Comparison of ENCODE assay signal across 19 cellular contexts in the genomic region with DNA sequence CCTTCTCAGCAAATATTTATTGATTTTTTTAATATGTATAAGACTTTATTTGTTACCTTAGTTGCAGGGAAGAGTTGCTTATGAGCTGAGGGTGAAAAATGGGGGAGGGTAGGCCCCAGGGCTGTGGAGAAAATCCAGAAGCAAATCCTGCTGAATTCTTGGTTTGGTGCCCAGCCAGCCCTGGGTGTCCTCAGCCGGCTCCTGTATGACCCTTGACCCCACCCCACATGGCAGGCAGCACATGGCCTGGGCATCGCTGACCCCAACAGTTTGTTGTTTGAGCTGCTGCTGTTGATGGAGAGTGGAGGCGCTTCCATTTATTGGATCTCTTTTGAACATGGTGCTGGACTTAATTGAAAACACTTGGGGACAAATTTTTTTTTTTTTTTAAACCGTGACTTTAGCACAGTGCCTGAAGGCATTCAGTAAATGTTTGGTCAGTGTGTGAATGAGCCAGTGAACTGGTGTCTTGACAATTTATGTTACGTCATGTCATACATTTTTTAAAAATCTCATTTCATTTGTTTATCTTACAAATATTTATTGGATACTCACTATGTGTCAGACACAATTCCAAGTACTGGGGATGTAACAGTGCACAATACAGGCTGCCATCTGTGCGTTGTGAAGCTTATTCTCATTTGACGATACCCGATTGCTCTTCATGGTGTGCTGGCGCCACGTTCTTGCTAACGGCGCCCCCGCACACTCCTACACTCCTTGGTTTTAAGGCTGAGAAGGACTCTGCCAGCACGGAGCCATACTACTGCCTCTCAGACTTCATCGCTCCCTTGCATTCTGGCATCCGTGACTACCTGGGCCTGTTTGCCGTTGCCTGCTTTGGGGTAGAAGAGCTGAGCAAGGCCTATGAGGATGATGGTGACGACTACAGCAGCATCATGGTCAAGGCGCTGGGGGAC.
DNase-seq lines count a peak whose midpoint lies in the region; ATAC-seq and TF ChIP-seq lines count a peak whose summit lies in the region.
"Had no signal": no experiment of that assay in that cellular context is flagged by ENCODE, and none has a peak within 500 bp of the region (broad histone marks: within the 10 kb centered on the region; RNA-seq: fewer than 3 reads in every experiment).

No MANE protein-coding gene starts in this region.

- no peaks in the 10 kb centered on the region for H3F3A ChIP-seq in GM23248 (ENCODE audit: insufficient read depth)

- TF ChIP-seq CTCF in choroid plexus epithelial cell (conservative IDR thresholded peaks at IDR 0.05; ENCODE audit: low read depth, low read length): no peak
- TF ChIP-seq CTCF in right lobe of liver (IDR thresholded peaks at IDR 0.05): no peak

- no peak for TF ChIP-seq POLR2A in right lobe of liver (IDR thresholded peaks at IDR 0.05)

- H3K27me3 Mint-ChIP-seq in activated naive CD4-positive, alpha-beta T cell treated with anti-CD3 and anti-CD28 coated beads for 36 hours (ENCODE audit: low read depth): no peaks in the 10 kb centered on the region
- H3K27me3 Mint-ChIP-seq: activated naive CD8-positive, alpha-beta T cell treated with anti-CD3 and anti-CD28 coated beads, Interleukin-2, amount 50 U/mL, for 24 hours; stimulated activated naive B cell treated with anti-CD40 and anti-IgM and Interleukin-4, amounts not matched to agents 10 μg/mL and 1 μg/mL and 100 μg/mL, for 72 hours had no signal

- peak; percentile 49 to 87 (median 76) for ATAC-seq in right lobe of liver
- ATAC-seq: activated naive CD8-positive, alpha-beta T cell treated with anti-CD3 and anti-CD28 coated beads, Interleukin-2, amount 50 U/mL, for 24 hours; activated T-cell treated with anti-CD3 and anti-CD28 coated beads, Interleukin-2, amount 50 U/mL, for 4 hours; stimulated activated naive B cell treated with anti-CD40 and anti-IgM and Interleukin-4, amounts not matched to agents 10 μg/mL and 1 μg/mL and 100 μg/mL, for 72 hours had no signal

- no peak overlapping the region for H2AFZ ChIP-seq in GM23248
- H2AFZ ChIP-seq: PC-9 had no signal

- H3K4me2 ChIP-seq in GM23248 (ENCODE audit: unreplicated experiment): no peak overlapping the region
- H3K4me2 ChIP-seq: PC-9, smooth muscle cell had no signal

- 79 to 80% methylated on average over 19 of the region's 19 CpGs for WGBS in GM23248 (ENCODE audit: low coverage in 1 of 2, low lambda C conversion rate in 2 of 2, missing lambda C conversion rate in 2 of 2), 2 experiments
- 80% methylated on average over 18 of the region's 19 CpGs for WGBS in right lobe of liver (ENCODE audit: insufficient coverage, low coverage, low lambda C conversion rate, missing lambda C conversion rate)

- H3K9ac ChIP-seq in GM23248: no peak overlapping the region

- H3K4me3 Mint-ChIP-seq in activated naive CD4-positive, alpha-beta T cell treated with anti-CD3 and anti-CD28 coated beads for 36 hours: no peak overlapping the region
- H3K4me3 Mint-ChIP-seq: activated naive CD8-positive, alpha-beta T cell treated with anti-CD3 and anti-CD28 coated beads, Interleukin-2, amount 50 U/mL, for 24 hours; activated T-cell treated with anti-CD3 and anti-CD28 coated beads, Interleukin-2, amount 50 U/mL, for 4 hours; stimulated activated naive B cell treated with anti-CD40 and anti-IgM and Interleukin-4, amounts not matched to agents 10 μg/mL and 1 μg/mL and 100 μg/mL, for 72 hours had no signal

- H4K20me1 ChIP-seq in GM23248 (ENCODE audit: insufficient read depth): no peaks in the 10 kb centered on the region

- no peak overlapping the region for H3K27ac Mint-ChIP-seq in activated naive CD4-positive, alpha-beta T cell treated with anti-CD3 and anti-CD28 coated beads for 36 hours
- H3K27ac Mint-ChIP-seq: activated naive CD8-positive, alpha-beta T cell treated with anti-CD3 and anti-CD28 coated beads, Interleukin-2, amount 50 U/mL, for 24 hours; stimulated activated naive B cell treated with anti-CD40 and anti-IgM and Interleukin-4, amounts not matched to agents 10 μg/mL and 1 μg/mL and 100 μg/mL, for 72 hours had no signal

- no peaks in the 10 kb centered on the region for H3K9me2 ChIP-seq in GM23248 (ENCODE audit: insufficient read depth)

- CTCF ChIA-PET in activated naive CD4-positive, alpha-beta T cell treated with anti-CD3 and anti-CD28 coated beads for 36 hours (lab: Charles Lee): no interaction called here

- DNase-seq in AG08395 (ENCODE audit: low spot score): peak; percentile 68
- peak; percentile 65 for DNase-seq in GM23248
- peak; percentile 52 for DNase-seq in choroid plexus epithelial cell (ENCODE audit: low read depth)
- DNase-seq in right lobe of liver: peak; percentile 32 to 75 (median 51)
- DNase-seq in activated naive CD4-positive, alpha-beta T cell treated with anti-CD3 and anti-CD28 coated beads for 36 hours: no peak
- DNase-seq in COLO829 (ENCODE audit: low spot score): no peak
- no peak for DNase-seq in NAMALWA (ENCODE audit: low spot score)
- no peak for DNase-seq in retina
- DNase-seq: ACHN; activated CD4-positive, alpha-beta T cell treated with anti-CD3 and anti-CD28 coated beads, Interleukin-2, amount 50 U/mL, for 4 hours; activated naive CD8-positive, alpha-beta T cell treated with anti-CD3 and anti-CD28 coated beads, Interleukin-2, amount 50 U/mL, for 24 hours; activated T-cell treated with anti-CD3 and anti-CD28 coated beads, Interleukin-2, amount 50 U/mL, for 4 hours; DMS153; midbrain; NCI-H2029 treated with DMSO at 0.1 percent for 48 hours; NCI-H69; stimulated activated naive B cell treated with anti-CD40 and anti-IgM and Interleukin-4, amounts not matched to agents 10 μg/mL and 1 μg/mL and 100 μg/mL, for 72 hours had no signal

- peaks cover 54% of the 10 kb centered on the region for H3K36me3 Mint-ChIP-seq in activated naive CD4-positive, alpha-beta T cell treated with anti-CD3 and anti-CD28 coated beads for 36 hours (ENCODE audit: low read depth)

- no peaks in the 10 kb centered on the region for H3K27me3 ChIP-seq in GM23248 (replicated peaks; ENCODE audit: insufficient read depth)
- no peaks in the 10 kb centered on the region for H3K27me3 ChIP-seq in right lobe of liver

- in situ Hi-C loops in GM23248 (cut with MboI): loop anchor here (25.0 kb wide), 1 partner anchor 782 kb away; no protein-coding TSS in a partner anchor

- H3K9me3 ChIP-seq in GM23248 (ENCODE audit: low read depth): no peaks in the 10 kb centered on the region
- no peaks in the 10 kb centered on the region for H3K9me3 ChIP-seq in right lobe of liver

- intact Hi-C loops in right lobe of liver (cut with DNase I): no loop called here
- intact Hi-C loops in activated naive CD4-positive, alpha-beta T cell treated with anti-CD3 and anti-CD28 coated beads for 36 hours (cut with micrococcal nuclease): no loop called here

- no peaks in the 10 kb centered on the region for H3K79me2 ChIP-seq in GM23248 (ENCODE audit: insufficient read depth)

- no peaks in the 10 kb centered on the region for H3K9me3 Mint-ChIP-seq in activated naive CD4-positive, alpha-beta T cell treated with anti-CD3 and anti-CD28 coated beads for 36 hours
- H3K9me3 Mint-ChIP-seq: activated naive CD8-positive, alpha-beta T cell treated with anti-CD3 and anti-CD28 coated beads, Interleukin-2, amount 50 U/mL, for 24 hours; activated T-cell treated with anti-CD3 and anti-CD28 coated beads, Interleukin-2, amount 50 U/mL, for 4 hours; stimulated activated naive B cell treated with anti-CD40 and anti-IgM and Interleukin-4, amounts not matched to agents 10 μg/mL and 1 μg/mL and 100 μg/mL, for 72 hours had no signal

- peaks cover 24% of the 10 kb centered on the region; the same call in 1 of the 2 replicates for H3K36me3 ChIP-seq in GM23248 (ENCODE audit: low read depth)
- peaks cover 0 to 52% (median 14%) of the 10 kb centered on the region in 4 donors for H3K36me3 ChIP-seq in right lobe of liver

- H3K4me3 ChIP-seq in GM23248: no peak overlapping the region
- H3K4me3 ChIP-seq in choroid plexus epithelial cell (ENCODE audit: low read depth, low read length): no peak overlapping the region
- no peak overlapping the region for H3K4me3 ChIP-seq in right lobe of liver
- H3K4me3 ChIP-seq: PC-9, smooth muscle cell had no signal

- no peak overlapping the region for H3K27ac ChIP-seq in GM23248
- no peak overlapping the region for H3K27ac ChIP-seq in right lobe of liver
- H3K27ac ChIP-seq: PC-9 had no signal

- H3K4me1 Mint-ChIP-seq in activated naive CD4-positive, alpha-beta T cell treated with anti-CD3 and anti-CD28 coated beads for 36 hours (ENCODE audit: low read depth): no peaks in the 10 kb centered on the region
- H3K4me1 Mint-ChIP-seq: activated naive CD8-positive, alpha-beta T cell treated with anti-CD3 and anti-CD28 coated beads, Interleukin-2, amount 50 U/mL, for 24 hours; stimulated activated naive B cell treated with anti-CD40 and anti-IgM and Interleukin-4, amounts not matched to agents 10 μg/mL and 1 μg/mL and 100 μg/mL, for 72 hours had no signal

- peaks cover 7% of the 10 kb centered on the region for H3K4me1 ChIP-seq in GM23248 (ENCODE audit: insufficient read depth)
- H3K4me1 ChIP-seq in right lobe of liver: peaks cover 0 to 8% (median 2%) of the 10 kb centered on the region in 4 donors

Comparison
In these comparisons a context has a peak if more than half of its experiments do, and no peak if none do; other contexts are left out.
1. DNase-seq: peak in AG08395 (single experiment), GM23248 (single experiment), choroid plexus epithelial cell (single experiment) and right lobe of liver (3 of 3); none in activated naive CD4-positive, alpha-beta T cell treated with anti-CD3 and anti-CD28 coated beads for 36 hours (single experiment), COLO829 (single experiment), NAMALWA (single experiment) and retina (single experiment).